ENCODE assay signal across 29 cellular contexts in genomic region chr7:80508440-80508839, GRCh38. TPM values are rescaled to one million over a fixed set of nuclear protein-coding genes. Genes with fewer than 3 reads are reported as not detected.
DNase-seq lines count a peak whose midpoint lies in the region; ATAC-seq, FAIRE-seq and TF ChIP-seq lines count a peak whose summit lies in the region.
"Had no signal": no experiment of that assay in that cellular context is flagged by ENCODE, and none has a peak within 500 bp of the region (broad histone marks: within the 10 kb centered on the region; RNA-seq: fewer than 3 reads in every experiment).

No MANE protein-coding gene starts in this region.

- FAIRE-seq in pancreas (lab: Jason Lieb, UNC), result no peak
- FAIRE-seq: A204.1, colon, GM18507, H1 had no signal

- no peak overlapping the region for H4K91ac ChIP-seq in IMR-90 (ENCODE audit: insufficient read depth, low read depth, low read length)

- WGBS in IMR-90 (ENCODE audit: extremely low coverage in 2 of 2, insufficient read length in 1 of 2), 2 experiments, result no CpG with 5 or more reads among the region's 6 CpGs
- WGBS in pancreas, 2 donors, result 84 to 90% methylated on average over 6 of the region's 6 CpGs

- H2BK5ac ChIP-seq in IMR-90 (ENCODE audit: low read depth, low read length, poor library complexity, severe bottlenecking), result no peak overlapping the region

- no peak overlapping the region for H2AK9ac ChIP-seq in IMR-90 (replicated peaks; ENCODE audit: low read depth, low read length, poor library complexity)

- no peak for TF ChIP-seq POLR2A in IMR-90 (IDR thresholded peaks at IDR 0.05; ENCODE audit: low read depth, low read length)

- in situ Hi-C loops in IMR-90 (cut with MboI; ENCODE audit: low sequenced_read_pairs), result no loop called here

- BruUV-seq in IMR-90 (replicated peaks; lab: Mats Ljungman, UMichigan), result no TSS peak

- peak; percentile 8 for DNase-seq in A172 (ENCODE audit: low spot score)
- DNase-seq in IMR-90, result peak; percentile 52
- DNase-seq in adipocyte (ENCODE audit: low read depth), result peak; percentile 57
- DNase-seq in fibroblast of peridontal ligament (ENCODE audit: extremely low read depth), result peak; percentile 62
- DNase-seq in stimulated activated CD4-positive, alpha-beta T cell treated with anti-CD3 and anti-CD28 coated beads, Interleukin-2, amount 100 ng/mL, for 48 hours, result no peak
- no peak for DNase-seq in foreskin melanocyte
- no peak for DNase-seq in NCI-H1436 treated with DMSO at 0.1 percent for 48 hours (lab: John Stamatoyannopoulos, UW)
- DNase-seq in pancreas, result no peak
- DNase-seq: activated CD8-positive, alpha-beta T cell treated with anti-CD3 and anti-CD28 coated beads, Interleukin-2, amount 10 ng/mL, durations not matched to agents 7 days and 5 days; activated effector memory CD4-positive, alpha-beta T cell treated with anti-CD3 and anti-CD28 coated beads, Interleukin-2, amount 50 U/mL, for 16 hours; activated T-cell treated with anti-CD3 and anti-CD28 coated beads for 4 hours; effector memory CD4-positive, alpha-beta T cell; esophagus squamous epithelium; head of caudate nucleus; left cardiac atrium; mesendoderm; naive B cell; NCI-H1048; NCI-H2029; NCI-H446; NK-92 treated with Interleukin-12 subunit alpha and Interleukin-12 subunit beta, amount 100 ng/mL, for 24 hours; occipital lobe; SHP77 treated with DMSO at 0.1 percent for 48 hours; small intestine; stimulated activated CD4-positive, alpha-beta T cell treated with anti-CD3 and anti-CD28 coated beads, Interleukin-1b, Interleukin-23, amount 100 ng/mL, for 48 hours had no signal

- H3K18ac ChIP-seq in IMR-90 (ENCODE audit: low read depth, low read length), result no peak overlapping the region

- H3K4me1 ChIP-seq in IMR-90 (ENCODE audit: control insufficient read depth, insufficient read depth, low read length) (no peaks in the 10 kb centered on the region), adipocyte (ENCODE audit: control insufficient read depth, insufficient read depth, low read length) (peaks cover 23% of the 10 kb centered on the region), pancreas (no peaks in the 10 kb centered on the region)
- H3K4me1 ChIP-seq: esophagus squamous epithelium had no signal

- H3K9me1 ChIP-seq in IMR-90 (ENCODE audit: insufficient read depth, low read length), result no peaks in the 10 kb centered on the region

- no peak overlapping the region for H4K8ac ChIP-seq in IMR-90 (ENCODE audit: low read depth in 2 of 2, low read length in 2 of 2)

- H3K4ac ChIP-seq in IMR-90 (ENCODE audit: low read depth, low read length), result no peak overlapping the region

- CTCF ChIA-PET in IMR-90 (lab: Yijun Ruan, JAX), result no interaction called here

- H2AK5ac ChIP-seq in IMR-90 (ENCODE audit: low read depth, low read length), result no peak overlapping the region

- no peak overlapping the region for H3K14ac ChIP-seq in IMR-90 (replicated peaks; ENCODE audit: low read depth, low read length)

- H2BK15ac ChIP-seq in IMR-90 (ENCODE audit: low read depth, low read length), result 0 out of 3 replicates have a peak overlapping the region, but pooled peaks have one; percentile 32

- no peaks in the 10 kb centered on the region for H3K27me3 ChIP-seq in IMR-90 (ENCODE audit: control insufficient read depth, insufficient read depth, low read length)
- no peaks in the 10 kb centered on the region for H3K27me3 ChIP-seq in adipocyte (replicated peaks; ENCODE audit: control insufficient read depth, insufficient read depth, low read length)
- H3K27me3 ChIP-seq in pancreas, result no peaks in the 10 kb centered on the region
- H3K27me3 ChIP-seq: esophagus squamous epithelium had no signal

- intact Hi-C loops in IMR-90 (cut with micrococcal nuclease), result loop anchor here (5.0 kb wide), 1 partner anchor 1794 kb away; no protein-coding TSS in a partner anchor
- intact Hi-C loops in pancreas (cut with DNase I), result no loop called here

- H3K9me3 ChIP-seq in IMR-90 (ENCODE audit: control insufficient read depth, insufficient read depth, low read length) (no peaks in the 10 kb centered on the region), adipocyte (ENCODE audit: control insufficient read depth, low read length) (no peaks in the 10 kb centered on the region), pancreas (no peaks in the 10 kb centered on the region)
- H3K9me3 ChIP-seq: esophagus squamous epithelium had no signal

- no peak overlapping the region for H3K9ac ChIP-seq in IMR-90 (ENCODE audit: low read depth, low read length)
- H3K9ac ChIP-seq in adipocyte (ENCODE audit: low read length), result peak overlapping the region; percentile 39

- ATAC-seq in IMR-90 (ENCODE audit: low read depth) (no peak), pancreas (no peak)
- ATAC-seq: activated CD8-positive, alpha-beta T cell treated with anti-CD3 and anti-CD28 coated beads, Interleukin-2, amount 10 ng/mL, durations not matched to agents 7 days and 5 days; left cardiac atrium had no signal

- POLR2A ChIA-PET in IMR-90 (lab: Charles Lee; ENCODE audit: unreplicated experiment), result no interaction called here

- TF ChIP-seq RAD21 in IMR-90 (IDR thresholded peaks at IDR 0.05; ENCODE audit: low read length), result no peak

- H3K4me3 ChIP-seq in IMR-90 (ENCODE audit: insufficient read depth, low read depth, low read length) (no peak overlapping the region), adipocyte (ENCODE audit: low read length) (no peak overlapping the region), pancreas (no peak overlapping the region)
- H3K4me3 ChIP-seq: esophagus squamous epithelium had no signal

- H3K36me3 ChIP-seq in IMR-90 (ENCODE audit: control insufficient read depth, insufficient read depth, low read length) (no peaks in the 10 kb centered on the region), adipocyte (ENCODE audit: control insufficient read depth, insufficient read depth, low read length, severe bottlenecking) (no peaks in the 10 kb centered on the region), pancreas (no peaks in the 10 kb centered on the region)
- H3K36me3 ChIP-seq: esophagus squamous epithelium had no signal

- H3K27ac ChIP-seq in IMR-90 (ENCODE audit: insufficient read depth, low read length) (no peak overlapping the region), pancreas (no peak overlapping the region)
- H3K27ac ChIP-seq: esophagus squamous epithelium had no signal

- no peaks in the 10 kb centered on the region for H3K79me1 ChIP-seq in IMR-90 (ENCODE audit: low read depth in 1 of 2, low read length in 2 of 2)

- no peak overlapping the region for H3K4me2 ChIP-seq in IMR-90 (ENCODE audit: low read depth, low read length)

- H4K5ac ChIP-seq in IMR-90 (ENCODE audit: low read depth, low read length), result no peak overlapping the region

- H2BK120ac ChIP-seq in IMR-90 (ENCODE audit: low read depth, low read length), result no peak overlapping the region

- dilution Hi-C loops in IMR-90 (cut with HindIII; ENCODE audit: low sequenced_read_pairs, unreplicated experiment), result no loop called here

- H4K20me1 ChIP-seq in IMR-90 (ENCODE audit: insufficient read depth, low read length), result no peaks in the 10 kb centered on the region

- H2AFZ ChIP-seq in IMR-90 (replicated peaks; ENCODE audit: low read length, poor library complexity), result no peak overlapping the region

- no peak overlapping the region for H2BK20ac ChIP-seq in IMR-90 (ENCODE audit: low read depth, low read length)

- no peak overlapping the region for H3K23ac ChIP-seq in IMR-90 (ENCODE audit: low read depth, low read length)

- no peak overlapping the region for H3K56ac ChIP-seq in IMR-90 (ENCODE audit: extremely low read depth, insufficient read depth, low read length)

- TF ChIP-seq CTCF in IMR-90 (conservative IDR thresholded peaks at IDR 0.05; ENCODE audit: low read depth, low read length), result no peak
- TF ChIP-seq CTCF in pancreas (IDR thresholded peaks at IDR 0.05), result no peak

TF ChIP-seq in IMR-90, 13 proteins besides CTCF, POLR2A, EP300 and RAD21:
- TF ChIP-seq FOS (IDR thresholded peaks at IDR 0.05; ENCODE audit: low read depth, low read length), result peak; percentile 50; the same call in 1 of the 2 replicates
- no peak for TF ChIP-seq MXI1 (IDR thresholded peaks at IDR 0.05; ENCODE audit: borderline replicate concordance, low read depth, low read length)
TF ChIP-seq in IMR-90: peak in this region for 1.

RNA-seq across cellular contexts. Expression of gene GNAT3, which starts 3.4 kb away (rescaled TPM):
- not detected in 2 replicates for total RNA-seq in A172 (2014; rRNA removed; shearing (Covaris generic))
- not detected in 2 replicates for total RNA-seq in IMR-90 (2012; rRNA removed)
- not detected in 2 replicates for polyA plus RNA-seq in IMR-90 (2012; rRNA removed)
- polyA plus RNA-seq in IMR-90 (2012; cell fraction: cytosol; rRNA removed), result not detected in 2 replicates
- not detected in 2 replicates for polyA plus RNA-seq in IMR-90 (2012; cell fraction: nucleus; rRNA removed; ENCODE audit: low replicate concordance)
- total RNA-seq in pancreas, result 1 to 10 TPM in 1 of 6 donors, not detected in 5; 1.2 TPM
- not detected for polyA plus RNA-seq in pancreas
- total RNA-seq: activated CD8-positive, alpha-beta T cell treated with anti-CD3 and anti-CD28 coated beads, Interleukin-2, amount 10 ng/mL, durations not matched to agents 7 days and 5 days; esophagus squamous epithelium; H1; left cardiac atrium; occipital lobe had no signal
- polyA plus RNA-seq: H1 had no signal

Comparison
In these comparisons a context has a peak if more than half of its experiments do, and no peak if none do; other contexts are left out.
1. DNase-seq: peak in A172 (single experiment), IMR-90 (single experiment), adipocyte (single experiment) and fibroblast of peridontal ligament (single experiment); none in stimulated activated CD4-positive, alpha-beta T cell treated with anti-CD3 and anti-CD28 coated beads, Interleukin-2, amount 100 ng/mL, for 48 hours (0 of 2), foreskin melanocyte (single experiment), NCI-H1436 treated with DMSO at 0.1 percent for 48 hours (single experiment) and pancreas (0 of 6).